In genomic region chr2:69013837-69014796, GRCh38 we compare ENCODE assay signal across 8 cellular contexts. TPM values are rescaled to one million over a fixed set of nuclear protein-coding genes. Genes with fewer than 3 reads are reported as not detected.
DNase-seq lines count a peak whose midpoint lies in the region; ATAC-seq and TF ChIP-seq lines count a peak whose summit lies in the region.

No MANE protein-coding gene starts in this region.

- peak overlapping the region; percentile 96 for H3K4me3 ChIP-seq in skeletal muscle cell (ENCODE audit: low read depth, low read length)

- peak overlapping the region; percentile 80 for H3K4me3 Mint-ChIP-seq in activated T-cell treated with anti-CD3 and anti-CD28 coated beads, Interleukin-2, amount 50 U/mL, for 4 hours
- H3K4me3 Mint-ChIP-seq in activated B cell treated with CpG ODN at 0.5 μM for 24 hours = peak overlapping the region; percentile 64

- no peak overlapping the region for H3K27ac Mint-ChIP-seq in activated B cell treated with CpG ODN at 0.5 μM for 24 hours

- H3K9me3 Mint-ChIP-seq in activated T-cell treated with anti-CD3 and anti-CD28 coated beads, Interleukin-2, amount 50 U/mL, for 4 hours = no peaks in the 10 kb centered on the region
- H3K9me3 Mint-ChIP-seq in activated B cell treated with CpG ODN at 0.5 μM for 24 hours = no peaks in the 10 kb centered on the region

- H3K36me3 Mint-ChIP-seq in activated T-cell treated with anti-CD3 and anti-CD28 coated beads, Interleukin-2, amount 50 U/mL, for 4 hours (ENCODE audit: insufficient read depth) = no peaks in the 10 kb centered on the region
- H3K36me3 Mint-ChIP-seq in activated B cell treated with CpG ODN at 0.5 μM for 24 hours (ENCODE audit: low read depth) = no peaks in the 10 kb centered on the region

- no peak for DNase-seq in activated T-cell treated with anti-CD3 and anti-CD28 coated beads, Interleukin-2, amount 50 U/mL, for 4 hours
- DNase-seq in activated T-cell treated with anti-CD3 and anti-CD28 coated beads, Interleukin-2, amount 50 U/mL, for 1 hour = no peak
- DNase-seq in activated B cell treated with CpG ODN at 0.5 μM for 24 hours (no peak), hepatic stellate cell (ENCODE audit: low spot score) (peak; percentile 35), skeletal muscle cell (ENCODE audit: low read depth) (no peak), NCI-H1436 (lab: John Stamatoyannopoulos, UW) (no peak), NCI-H2029 treated with DMSO at 0.1 percent for 48 hours (lab: John Stamatoyannopoulos, UW) (no peak), ureter (ENCODE audit: low spot score) (no peak)

- intact Hi-C loops in activated B cell treated with CpG ODN at 0.5 μM for 24 hours (cut with micrococcal nuclease) = loop anchor here (1.0 to 5.0 kb wide), 2 partner anchors 293 to 547 kb away; partner anchors contain the start of genes APLF and FBXO48

- CTCF ChIA-PET in activated B cell treated with CpG ODN at 0.5 μM for 24 hours (lab: Charles Lee) = no interaction called here

- no peak for TF ChIP-seq CTCF in activated B cell treated with CpG ODN at 0.5 μM for 24 hours (IDR thresholded peaks at IDR 0.05)

- POLR2A ChIA-PET in activated B cell treated with CpG ODN at 0.5 μM for 24 hours (lab: Charles Lee) = no interaction called here

- no peak for ATAC-seq in activated T-cell treated with anti-CD3 and anti-CD28 coated beads, Interleukin-2, amount 50 U/mL, for 4 hours
- ATAC-seq in activated B cell treated with CpG ODN at 0.5 μM for 24 hours (ENCODE audit: low read depth) = no peak

- peaks cover 13% of the 10 kb centered on the region for H3K4me1 Mint-ChIP-seq in activated T-cell treated with anti-CD3 and anti-CD28 coated beads, Interleukin-2, amount 50 U/mL, for 4 hours (ENCODE audit: low read depth)
- peaks cover 14% of the 10 kb centered on the region for H3K4me1 Mint-ChIP-seq in activated B cell treated with CpG ODN at 0.5 μM for 24 hours

- peaks cover 65% of the 10 kb centered on the region for H3K27me3 Mint-ChIP-seq in activated T-cell treated with anti-CD3 and anti-CD28 coated beads, Interleukin-2, amount 50 U/mL, for 4 hours (ENCODE audit: low read depth)
- H3K27me3 Mint-ChIP-seq in activated B cell treated with CpG ODN at 0.5 μM for 24 hours = peaks cover 60% of the 10 kb centered on the region

RNA-seq across cellular contexts. Expression of gene ANTXR1, which starts 1.1 kb away (rescaled TPM):
- under 1 TPM; 0.40 to 0.79 (median 0.43) TPM for total RNA-seq in activated T-cell treated with anti-CD3 and anti-CD28 coated beads, Interleukin-2, amount 50 U/mL, for 4 hours
- total RNA-seq in activated B cell treated with CpG ODN at 0.5 μM for 24 hours (not detected in 2 replicates), ureter (87.8 TPM)

RNA-seq across cellular contexts. Expression of gene GKN1, which starts 39.7 kb away (rescaled TPM):
- not detected for total RNA-seq in activated T-cell treated with anti-CD3 and anti-CD28 coated beads, Interleukin-2, amount 50 U/mL, for 4 hours
- total RNA-seq in activated B cell treated with CpG ODN at 0.5 μM for 24 hours = not detected in 2 replicates
- total RNA-seq in ureter = not detected

Comparison
In these comparisons a context has a peak if more than half of its experiments do, and no peak if none do; other contexts are left out.
1. RNA of gene ANTXR1, which starts 1.1 kb away (total RNA-seq): 87.8 TPM in ureter (single experiment); 0.40 to 0.79 TPM in activated T-cell treated with anti-CD3 and anti-CD28 coated beads, Interleukin-2, amount 50 U/mL, for 4 hours and not detected in activated B cell treated with CpG ODN at 0.5 μM for 24 hours; every median in the first group is over 10 times any median in the second.